8 cellular contexts compared by ENCODE assay signal in genomic region chr22:20697481-20698113, GRCh38.
A peak's percentile ranks its signal among the peaks of the same experiment; 100 is the strongest.
DNase-seq lines count a peak whose midpoint lies in the region; ATAC-seq and TF ChIP-seq lines count a peak whose summit lies in the region.
"Not testable (repeated sequence)": the region's sequence is repeated elsewhere in the genome, so short reads cannot be mapped to it uniquely, and the experiment has no call there.

No MANE protein-coding gene starts in this region.

- not testable (repeated sequence) for H3K4me1 ChIP-seq in Panc1 (ENCODE audit: control insufficient read depth, insufficient read depth, low read length)

- in situ Hi-C loops in G401 (cut with HindIII; ENCODE audit: low sequenced_read_pairs); Panc1 (cut with HindIII; ENCODE audit: low pct_unique_long_range_greater_than_20kb, low sequenced_read_pairs): not testable (repeated sequence)

- not testable (repeated sequence) for H3K27me3 ChIP-seq in Panc1 (ENCODE audit: control insufficient read depth, insufficient read depth, low read length)

- POLR2A ChIA-PET in Panc1 (lab: Charles Lee), result not testable (repeated sequence)

- DNase-seq in G401 (ENCODE audit: low spot score) (peak; percentile 74), LoVo (ENCODE audit: low spot score) (peak; percentile 49), Panc1 (ENCODE audit: low read depth, low spot score) (peak; percentile 42), dedifferentiated amniotic fluid mesenchymal stem cell (ENCODE audit: extremely low spot score) (peak; percentile 82), inferior parietal cortex (ENCODE audit: extremely low spot score) (peak; percentile 77), putamen (ENCODE audit: low spot score) (peak; percentile 43), ureter (ENCODE audit: low spot score) (peak; percentile 76)
- DNase-seq in activated CD8-positive, alpha-beta memory T cell treated with anti-CD3 and anti-CD28 coated beads, Interleukin-2, amount 50 U/mL, for 1 hour (ENCODE audit: extremely low read depth), result peak; percentile 10

- H3K36me3 ChIP-seq in Panc1 (ENCODE audit: control insufficient read depth, insufficient read depth, low read length), result not testable (repeated sequence)

- not testable (repeated sequence) for H3K9me3 ChIP-seq in Panc1 (ENCODE audit: control insufficient read depth, insufficient read depth, low read depth, low read length)

- CTCF ChIA-PET in Panc1 (lab: Charles Lee), result not testable (repeated sequence)

- not testable (repeated sequence) for BruUV-seq in Panc1 (replicated peaks; lab: Mats Ljungman, UMichigan)

- peak; percentile 85 for TF ChIP-seq CTCF in Panc1 (IDR thresholded peaks at IDR 0.05)

- intact Hi-C loops in Panc1 (cut with micrococcal nuclease; ENCODE audit: unreplicated experiment), result loop anchor here (1.0 kb wide), 1 partner anchor 91 kb away; no protein-coding TSS in a partner anchor

- not testable (repeated sequence) for H3K27ac ChIP-seq in Panc1 (ENCODE audit: low read length)

- not testable (repeated sequence) for H3K4me3 ChIP-seq in Panc1 (ENCODE audit: low read depth in 2 of 2, low read length in 2 of 2)

- ATAC-seq in Panc1, result peak; percentile 76; the same call in 1 of the 2 replicates

Comparison
In these comparisons a context has a peak if more than half of its experiments do, and no peak if none do; other contexts are left out.
1. DNase-seq: peak in every context shown above with its lines; median percentile 82 in dedifferentiated amniotic fluid mesenchymal stem cell; 77 in inferior parietal cortex; 76 in ureter; 74 in G401; 49 in LoVo; 43 in putamen; 42 in Panc1; 10 in activated CD8-positive, alpha-beta memory T cell treated with anti-CD3 and anti-CD28 coated beads, Interleukin-2, amount 50 U/mL, for 1 hour.